In genomic region chr2:29207352-29207751, GRCh38 we compare ENCODE assay signal across 21 cellular contexts.
"Had no signal": no experiment of that assay in that cellular context is flagged by ENCODE, and none has a peak within 500 bp of the region (broad histone marks: within the 10 kb centered on the region; RNA-seq: fewer than 3 reads in every experiment).

No MANE protein-coding gene starts in this region.

- H3K27me3 ChIP-seq: colonic mucosa, Peyer's patch had no signal

- H3K4me3 ChIP-seq: colonic mucosa, Peyer's patch had no signal

- ATAC-seq: activated CD4-positive, alpha-beta T cell treated with anti-CD3 and anti-CD28 coated beads for 36 hours; activated T-cell treated with anti-CD3 and anti-CD28 coated beads, Interleukin-2, amount 50 U/mL, for 72 hours; T-cell had no signal

- H3K9me3 ChIP-seq: colonic mucosa, Peyer's patch had no signal

- H3K4me1 ChIP-seq: colonic mucosa, Peyer's patch had no signal

- DNase-seq: activated CD4-positive, alpha-beta memory T cell treated with anti-CD3 and anti-CD28 coated beads, Interleukin-2, amount 10 ng/mL, durations not matched to agents 7 days and 5 days; activated CD4-positive, alpha-beta T cell treated with anti-CD3 and anti-CD28 coated beads for 36 hours; activated CD4-positive, alpha-beta T cell treated with anti-CD3 and anti-CD28 coated beads, Interleukin-2, amount 50 U/mL, for 1 hour; activated CD8-positive, alpha-beta memory T cell treated with anti-CD3 and anti-CD28 coated beads, Interleukin-2, amount 50 U/mL, for 4 hours; activated gamma-delta T cell treated with Interleukin-2 at 50 U/mL for 16 hours; activated naive CD4-positive, alpha-beta T cell treated with anti-CD3 and anti-CD28 coated beads, Interleukin-2, amount 10 ng/mL, durations not matched to agents 7 days and 5 days; activated naive CD8-positive, alpha-beta T cell treated with anti-CD3 and anti-CD28 coated beads for 36 hours; activated T-cell treated with anti-CD3 and anti-CD28 coated beads, Interleukin-2, amount 50 U/mL, for 72 hours; colonic mucosa; NCI-H1436 treated with DMSO at 0.1 percent for 48 hours; NCI-H187; NCI-H2081; NCI-H510A treated with DMSO at 0.1 percent for 48 hours; NK-92 treated with Interleukin-12 subunit alpha and Interleukin-12 subunit beta, amount 100 ng/mL, for 24 hours; OCI-M1; Peyer's patch; SHP77 treated with DMSO at 0.1 percent for 48 hours; T-cell; T-helper 2 cell; T1000 had no signal

- H3K27ac ChIP-seq: colonic mucosa, Peyer's patch, VCaP had no signal

- H3K36me3 ChIP-seq: colonic mucosa, Peyer's patch had no signal
